In genomic region chr2:25897500-25897899, GRCh38 we compare ENCODE assay signal across 18 cellular contexts.
"Had no signal": no experiment of that assay in that cellular context is flagged by ENCODE, and none has a peak within 500 bp of the region (broad histone marks: within the 10 kb centered on the region; RNA-seq: fewer than 3 reads in every experiment).

No MANE protein-coding gene starts in this region.

- DNase-seq: activated CD4-positive, alpha-beta T cell treated with anti-CD3 and anti-CD28 coated beads, Interleukin-2, amount 50 U/mL, for 1 hour; activated CD4-positive, CD25-positive, alpha-beta regulatory T cell treated with anti-CD3 and anti-CD28 coated beads, Interleukin-2, amount 50 U/mL, for 72 hours; activated CD8-positive, alpha-beta memory T cell treated with anti-CD3 and anti-CD28 coated beads for 24 hours; activated CD8-positive, alpha-beta memory T cell treated with anti-CD3 and anti-CD28 coated beads, Interleukin-2, amount 50 U/mL, for 48 hours; activated effector memory CD4-positive, alpha-beta T cell treated with anti-CD3 and anti-CD28 coated beads, Interleukin-2, amount 50 U/mL, for 16 hours; activated T-cell treated with anti-CD3 and anti-CD28 coated beads, Interleukin-2, amount 50 U/mL, for 48 hours; colonic mucosa; head of caudate nucleus; kidney; retina; spleen; stimulated activated naive CD4-positive, alpha-beta T cell treated with Interleukin-2 at 50 U/mL for 16 hours; thyroid gland had no signal

- H3K4me1 Mint-ChIP-seq: activated naive CD4-positive, alpha-beta T cell treated with anti-CD3 and anti-CD28 coated beads, Interleukin-2, amount 50 U/mL, for 24 hours; central memory CD8-positive, alpha-beta T cell had no signal

- ATAC-seq: left lobe of liver had no signal

- H3K27me3 Mint-ChIP-seq: activated naive CD4-positive, alpha-beta T cell treated with anti-CD3 and anti-CD28 coated beads, Interleukin-2, amount 50 U/mL, for 24 hours; central memory CD8-positive, alpha-beta T cell had no signal

- H3K27ac Mint-ChIP-seq: activated naive CD4-positive, alpha-beta T cell treated with anti-CD3 and anti-CD28 coated beads, Interleukin-2, amount 50 U/mL, for 24 hours had no signal

- H3K36me3 Mint-ChIP-seq: activated naive CD4-positive, alpha-beta T cell treated with anti-CD3 and anti-CD28 coated beads, Interleukin-2, amount 50 U/mL, for 24 hours had no signal

- FAIRE-seq: frontal cortex, kidney had no signal

- H3K4me3 Mint-ChIP-seq: activated naive CD4-positive, alpha-beta T cell treated with anti-CD3 and anti-CD28 coated beads, Interleukin-2, amount 50 U/mL, for 24 hours; central memory CD8-positive, alpha-beta T cell; neural crest cell had no signal

- H3K9me3 Mint-ChIP-seq: activated naive CD4-positive, alpha-beta T cell treated with anti-CD3 and anti-CD28 coated beads, Interleukin-2, amount 50 U/mL, for 24 hours; central memory CD8-positive, alpha-beta T cell; neural crest cell had no signal
